16 cellular contexts compared by ENCODE assay signal in the genomic region with DNA sequence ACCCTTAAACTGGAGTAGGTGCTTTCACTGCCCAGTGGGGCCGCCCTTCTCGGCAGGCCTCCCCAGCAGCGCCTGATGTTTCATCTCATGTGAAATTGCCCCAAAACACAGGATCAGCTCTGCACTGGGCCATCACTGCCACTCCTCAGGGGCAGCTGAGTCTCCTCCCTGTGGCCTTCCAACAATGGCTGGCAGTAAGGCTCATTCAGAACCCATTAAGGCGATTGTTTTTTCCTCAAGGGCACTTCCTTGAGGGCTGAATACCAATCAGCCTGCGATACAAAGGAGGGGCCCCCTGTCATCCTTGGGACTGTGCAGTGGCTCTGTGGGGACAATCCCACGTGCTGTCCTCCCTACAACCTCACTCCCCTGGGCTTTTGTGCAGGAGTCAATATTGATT.
"Had no signal": no experiment of that assay in that cellular context is flagged by ENCODE, and none has a peak within 500 bp of the region (broad histone marks: within the 10 kb centered on the region; RNA-seq: fewer than 3 reads in every experiment).

No MANE protein-coding gene starts in this region.

- H3K27me3 Mint-ChIP-seq: activated CD8-positive, alpha-beta T cell treated with anti-CD3 and anti-CD28 coated beads for 36 hours; activated naive CD8-positive, alpha-beta T cell; naive thymus-derived CD4-positive, alpha-beta T cell; stimulated activated naive B cell treated with anti-CD40 and anti-IgM and Interleukin-4, amounts not matched to agents 10 μg/mL and 1 μg/mL and 100 μg/mL, for 72 hours; T-cell had no signal

- H3K9me3 Mint-ChIP-seq: activated CD8-positive, alpha-beta T cell treated with anti-CD3 and anti-CD28 coated beads for 36 hours; T-cell had no signal

- ATAC-seq: activated CD8-positive, alpha-beta T cell treated with anti-CD3 and anti-CD28 coated beads for 36 hours; naive thymus-derived CD4-positive, alpha-beta T cell; stimulated activated naive B cell treated with anti-CD40 and anti-IgM and Interleukin-4, amounts not matched to agents 10 μg/mL and 1 μg/mL and 100 μg/mL, for 72 hours; T-cell had no signal

- H3K4me3 Mint-ChIP-seq: activated CD8-positive, alpha-beta T cell treated with anti-CD3 and anti-CD28 coated beads for 36 hours; activated naive CD8-positive, alpha-beta T cell; brain; naive thymus-derived CD4-positive, alpha-beta T cell; T-cell had no signal

- H3K27ac Mint-ChIP-seq: activated CD8-positive, alpha-beta T cell treated with anti-CD3 and anti-CD28 coated beads for 36 hours; activated naive CD8-positive, alpha-beta T cell; stimulated activated naive B cell treated with anti-CD40 and anti-IgM and Interleukin-4, amounts not matched to agents 10 μg/mL and 1 μg/mL and 100 μg/mL, for 72 hours; T-cell had no signal

- DNase-seq: activated CD4-positive, alpha-beta T cell treated with anti-CD3 and anti-CD28 coated beads for 1 hour; activated CD8-positive, alpha-beta T cell treated with anti-CD3 and anti-CD28 coated beads for 36 hours; activated gamma-delta T cell; activated T-cell treated with anti-CD3 and anti-CD28 coated beads, Interleukin-2, amount 50 U/mL, for 48 hours; amygdala; central memory CD4-positive, alpha-beta T cell; effector CD4-positive, alpha-beta T cell; esophagus squamous epithelium; naive thymus-derived CD4-positive, alpha-beta T cell; stimulated activated CD4-positive, alpha-beta T cell treated with anti-CD3 and anti-CD28 coated beads, Interleukin-4, amount 100 ng/mL, for 1 hour; stimulated activated naive B cell treated with anti-CD40 and anti-IgM and Interleukin-4, amounts not matched to agents 10 μg/mL and 1 μg/mL and 100 μg/mL, for 72 hours; T-cell; T1000; uterus had no signal
